17 cellular contexts compared by ENCODE assay signal in genomic region chr2:138476940-138477339, GRCh38. TPM values are rescaled to one million over a fixed set of nuclear protein-coding genes. Genes with fewer than 3 reads are reported as not detected.
DNase-seq lines count a peak whose midpoint lies in the region; ATAC-seq and TF ChIP-seq lines count a peak whose summit lies in the region.
"Had no signal": no experiment of that assay in that cellular context is flagged by ENCODE, and none has a peak within 500 bp of the region (broad histone marks: within the 10 kb centered on the region; RNA-seq: fewer than 3 reads in every experiment).

No MANE protein-coding gene starts in this region.

- no peaks in the 10 kb centered on the region for H3K4me1 ChIP-seq in neural progenitor cell

- H3K4me1 Mint-ChIP-seq in WTC11, result no peaks in the 10 kb centered on the region
- H3K4me1 Mint-ChIP-seq in neural progenitor cell, result no peaks in the 10 kb centered on the region
- H3K4me1 Mint-ChIP-seq: CD4-positive, alpha-beta memory T cell had no signal

- H3K4me3 Mint-ChIP-seq in WTC11 (no peak overlapping the region), neural progenitor cell (no peak overlapping the region)
- H3K4me3 Mint-ChIP-seq: activated B cell treated with CpG ODN at 0.5 μM for 24 hours; CD4-positive, alpha-beta memory T cell; dendritic cell treated with granulocyte-macrophage colony-stimulating factor and Interleukin-4, amounts not matched to agents 40 ng/mL and 50 ng/mL, for 4 days had no signal

- POLR2A ChIA-PET in WTC11 (lab: Charles Lee), result no interaction called here

- no peak overlapping the region for H3K27ac ChIP-seq in neural progenitor cell

- TF ChIP-seq CTCF in WTC11 (IDR thresholded peaks at IDR 0.05) (no peak), neural progenitor cell (IDR thresholded peaks at IDR 0.05) (peak; percentile 17)

- no peaks in the 10 kb centered on the region for H3K36me3 ChIP-seq in neural progenitor cell

- H3K27me3 Mint-ChIP-seq in WTC11 (ENCODE audit: low read depth) (no peaks in the 10 kb centered on the region), neural progenitor cell (ENCODE audit: insufficient read depth, low read depth) (no peaks in the 10 kb centered on the region)
- H3K27me3 Mint-ChIP-seq: activated B cell treated with CpG ODN at 0.5 μM for 24 hours; CD4-positive, alpha-beta memory T cell; dendritic cell treated with granulocyte-macrophage colony-stimulating factor and Interleukin-4, amounts not matched to agents 40 ng/mL and 50 ng/mL, for 4 days had no signal

- H3K9me3 Mint-ChIP-seq in WTC11, result no peaks in the 10 kb centered on the region
- H3K9me3 Mint-ChIP-seq in neural progenitor cell, result no peaks in the 10 kb centered on the region
- H3K9me3 Mint-ChIP-seq: activated B cell treated with CpG ODN at 0.5 μM for 24 hours; CD4-positive, alpha-beta memory T cell; dendritic cell treated with granulocyte-macrophage colony-stimulating factor and Interleukin-4, amounts not matched to agents 40 ng/mL and 50 ng/mL, for 4 days had no signal

- ATAC-seq in WTC11 (peak; percentile 82), GM18873 (IDR thresholded peaks at IDR 0.05; ENCODE audit: low FRiP score, unreplicated experiment) (no peak), HG02763 (IDR thresholded peaks at IDR 0.05; ENCODE audit: unreplicated experiment) (no peak)
- ATAC-seq: sciatic nerve had no signal

- H3K79me2 ChIP-seq in neural progenitor cell (ENCODE audit: low read depth), result no peaks in the 10 kb centered on the region

- H3K36me3 Mint-ChIP-seq in WTC11 (no peaks in the 10 kb centered on the region), neural progenitor cell (no peaks in the 10 kb centered on the region)
- H3K36me3 Mint-ChIP-seq: CD4-positive, alpha-beta memory T cell had no signal

- H3K4me3 ChIP-seq in neural progenitor cell, result no peak overlapping the region

- no peaks in the 10 kb centered on the region for H4K20me1 ChIP-seq in neural progenitor cell (ENCODE audit: low read depth)

- no peak overlapping the region for H3K4me2 ChIP-seq in neural progenitor cell

- no peak overlapping the region for H3K9ac ChIP-seq in neural progenitor cell

- no peak overlapping the region for H2AFZ ChIP-seq in neural progenitor cell (replicated peaks)

- CTCF ChIA-PET in WTC11 (lab: Charles Lee), result interaction anchor here (0.6 to 1.2 kb wide), 5 partner anchors 9 to 1281 kb away, joined by 3 to 5 read pairs (median 4); no protein-coding TSS in a partner anchor

- no peaks in the 10 kb centered on the region for H3F3A ChIP-seq in neural progenitor cell (ENCODE audit: low read depth)

- no peak overlapping the region for H3K27ac Mint-ChIP-seq in WTC11
- H3K27ac Mint-ChIP-seq in neural progenitor cell, result no peak overlapping the region
- H3K27ac Mint-ChIP-seq: activated B cell treated with CpG ODN at 0.5 μM for 24 hours; CD4-positive, alpha-beta memory T cell; dendritic cell treated with granulocyte-macrophage colony-stimulating factor and Interleukin-4, amounts not matched to agents 40 ng/mL and 50 ng/mL, for 4 days had no signal

- intact Hi-C loops in head of caudate nucleus (cut with DNase I), result no loop called here

- H3K9me3 ChIP-seq in neural progenitor cell (ENCODE audit: low read depth), result no peaks in the 10 kb centered on the region

- no peaks in the 10 kb centered on the region for H3K27me3 ChIP-seq in neural progenitor cell

- DNase-seq in DMS53 (lab: John Stamatoyannopoulos, UW) (peak; percentile 1), DMS53 treated with DMSO at 0.1 percent for 48 hours (lab: John Stamatoyannopoulos, UW; ENCODE audit: unreplicated experiment) (no peak), HT-29 (ENCODE audit: low spot score) (peak; percentile 30), WTC11 (ENCODE audit: low spot score) (no peak), neural progenitor cell (ENCODE audit: low spot score) (no peak), head of caudate nucleus (no peak)
- DNase-seq: 8988T; activated B cell treated with CpG ODN at 0.5 μM for 24 hours; activated gamma-delta T cell treated with Interleukin-2 at 50 U/mL for 16 hours; CD4-positive, alpha-beta memory T cell; GDM1; NCI-H2081 treated with DMSO at 0.1 percent for 48 hours; stimulated activated CD4-positive, alpha-beta T cell treated with anti-CD3 and anti-CD28 coated beads, Interleukin-4, amount 100 ng/mL, for 24 hours had no signal

TF ChIP-seq in WTC11, 78 proteins besides CTCF, POLR2A, EP300 and RAD21:
- TF ChIP-seq, protein P1, sequence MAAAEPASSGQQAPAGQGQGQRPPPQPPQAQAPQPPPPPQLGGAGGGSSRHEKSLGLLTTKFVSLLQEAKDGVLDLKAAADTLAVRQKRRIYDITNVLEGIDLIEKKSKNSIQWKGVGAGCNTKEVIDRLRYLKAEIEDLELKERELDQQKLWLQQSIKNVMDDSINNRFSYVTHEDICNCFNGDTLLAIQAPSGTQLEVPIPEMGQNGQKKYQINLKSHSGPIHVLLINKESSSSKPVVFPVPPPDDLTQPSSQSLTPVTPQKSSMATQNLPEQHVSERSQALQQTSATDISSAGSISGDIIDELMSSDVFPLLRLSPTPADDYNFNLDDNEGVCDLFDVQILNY (CRISPR knock-in tag; IDR thresholded peaks at IDR 0.05), result no peak
- TF ChIP-seq TEAD1 (CRISPR knock-in tag; IDR thresholded peaks at IDR 0.05), result no peak
- TF ChIP-seq, protein P2, sequence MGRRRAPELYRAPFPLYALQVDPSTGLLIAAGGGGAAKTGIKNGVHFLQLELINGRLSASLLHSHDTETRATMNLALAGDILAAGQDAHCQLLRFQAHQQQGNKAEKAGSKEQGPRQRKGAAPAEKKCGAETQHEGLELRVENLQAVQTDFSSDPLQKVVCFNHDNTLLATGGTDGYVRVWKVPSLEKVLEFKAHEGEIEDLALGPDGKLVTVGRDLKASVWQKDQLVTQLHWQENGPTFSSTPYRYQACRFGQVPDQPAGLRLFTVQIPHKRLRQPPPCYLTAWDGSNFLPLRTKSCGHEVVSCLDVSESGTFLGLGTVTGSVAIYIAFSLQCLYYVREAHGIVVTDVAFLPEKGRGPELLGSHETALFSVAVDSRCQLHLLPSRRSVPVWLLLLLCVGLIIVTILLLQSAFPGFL (CRISPR knock-in tag; IDR thresholded peaks at IDR 0.05; ENCODE audit: borderline replicate concordance), result no peak
- TF ChIP-seq, protein P3, sequence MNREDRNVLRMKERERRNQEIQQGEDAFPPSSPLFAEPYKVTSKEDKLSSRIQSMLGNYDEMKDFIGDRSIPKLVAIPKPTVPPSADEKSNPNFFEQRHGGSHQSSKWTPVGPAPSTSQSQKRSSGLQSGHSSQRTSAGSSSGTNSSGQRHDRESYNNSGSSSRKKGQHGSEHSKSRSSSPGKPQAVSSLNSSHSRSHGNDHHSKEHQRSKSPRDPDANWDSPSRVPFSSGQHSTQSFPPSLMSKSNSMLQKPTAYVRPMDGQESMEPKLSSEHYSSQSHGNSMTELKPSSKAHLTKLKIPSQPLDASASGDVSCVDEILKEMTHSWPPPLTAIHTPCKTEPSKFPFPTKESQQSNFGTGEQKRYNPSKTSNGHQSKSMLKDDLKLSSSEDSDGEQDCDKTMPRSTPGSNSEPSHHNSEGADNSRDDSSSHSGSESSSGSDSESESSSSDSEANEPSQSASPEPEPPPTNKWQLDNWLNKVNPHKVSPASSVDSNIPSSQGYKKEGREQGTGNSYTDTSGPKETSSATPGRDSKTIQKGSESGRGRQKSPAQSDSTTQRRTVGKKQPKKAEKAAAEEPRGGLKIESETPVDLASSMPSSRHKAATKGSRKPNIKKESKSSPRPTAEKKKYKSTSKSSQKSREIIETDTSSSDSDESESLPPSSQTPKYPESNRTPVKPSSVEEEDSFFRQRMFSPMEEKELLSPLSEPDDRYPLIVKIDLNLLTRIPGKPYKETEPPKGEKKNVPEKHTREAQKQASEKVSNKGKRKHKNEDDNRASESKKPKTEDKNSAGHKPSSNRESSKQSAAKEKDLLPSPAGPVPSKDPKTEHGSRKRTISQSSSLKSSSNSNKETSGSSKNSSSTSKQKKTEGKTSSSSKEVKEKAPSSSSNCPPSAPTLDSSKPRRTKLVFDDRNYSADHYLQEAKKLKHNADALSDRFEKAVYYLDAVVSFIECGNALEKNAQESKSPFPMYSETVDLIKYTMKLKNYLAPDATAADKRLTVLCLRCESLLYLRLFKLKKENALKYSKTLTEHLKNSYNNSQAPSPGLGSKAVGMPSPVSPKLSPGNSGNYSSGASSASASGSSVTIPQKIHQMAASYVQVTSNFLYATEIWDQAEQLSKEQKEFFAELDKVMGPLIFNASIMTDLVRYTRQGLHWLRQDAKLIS (CRISPR knock-in tag; IDR thresholded peaks at IDR 0.05; ENCODE audit: borderline replicate concordance), result no peak
- no peak for TF ChIP-seq ATF2 (CRISPR knock-in tag; IDR thresholded peaks at IDR 0.05; ENCODE audit: borderline replicate concordance, low read depth)
- TF ChIP-seq NFYB (CRISPR knock-in tag; conservative IDR thresholded peaks at IDR 0.05; ENCODE audit: low read depth), result no peak
- no peak for TF ChIP-seq TCF7 (CRISPR knock-in tag; IDR thresholded peaks at IDR 0.05; ENCODE audit: low read depth)
- no peak for TF ChIP-seq FOXJ3 (CRISPR knock-in tag; IDR thresholded peaks at IDR 0.05; ENCODE audit: borderline replicate concordance)
- TF ChIP-seq MLX (CRISPR knock-in tag; IDR thresholded peaks at IDR 0.05), result no peak

RNA-seq across cellular contexts. Expression of gene SPOPL, which starts 24.6 kb away (rescaled TPM):
- 19.0 and 20.4 TPM in 2 replicates for total RNA-seq in HT-29 (2014; rRNA removed; shearing (Covaris generic))
- total RNA-seq in WTC11 (2021) (10.3 to 13.3 TPM (median 11.4 TPM) in 3 replicates), neural progenitor cell (ENCODE audit: low replicate concordance) (13.3 and 19.8 TPM in 2 replicates)

Comparison
In these comparisons a context has a peak if more than half of its experiments do, and no peak if none do; other contexts are left out.
1. DNase-seq: peak in DMS53 (single experiment) and HT-29 (single experiment); none in DMS53 treated with DMSO at 0.1 percent for 48 hours (single experiment), WTC11 (single experiment), neural progenitor cell (single experiment) and head of caudate nucleus (0 of 42).